ENCODE assay signal across 8 cellular contexts in genomic region chrX:130994671-130995070, GRCh38.
A peak's percentile ranks its signal among the peaks of the same experiment; 100 is the strongest.
DNase-seq lines count a peak whose midpoint lies in the region; ATAC-seq and TF ChIP-seq lines count a peak whose summit lies in the region.

No MANE protein-coding gene starts in this region.

- H3K4me1 ChIP-seq in spleen, result no peaks in the 10 kb centered on the region

- H3K9me3 ChIP-seq in spleen, result no peaks in the 10 kb centered on the region

- no peak for ATAC-seq in GM18858 (IDR thresholded peaks at IDR 0.05; ENCODE audit: unreplicated experiment)

- H3K27me3 ChIP-seq in spleen (replicated peaks in 1 of 7), result peaks cover 0 to 21% (median 0%) of the 10 kb centered on the region in 7 donors

- H3K4me3 ChIP-seq in spleen, result no peak overlapping the region

- 45 to 58% (median 48%) methylated on average over 7 to 8 of the region's 8 CpGs for WGBS in spleen, 5 donors

- intact Hi-C loops in spleen (cut with DNase I; ENCODE audit: low total_unique reads), result no loop called here

- DNase-seq in Ammon's horn (ENCODE audit: low spot score) (peak; percentile 3), GM20000 (ENCODE audit: low spot score) (peak; percentile 5), RPMI8226 (peak; percentile 37), globus pallidus (ENCODE audit: low spot score) (peak; percentile 0), spleen (no peak)
- DNase-seq in effector CD8-positive, alpha-beta T cell (lab: John Stamatoyannopoulos, UW), result no peak
- DNase-seq in activated naive CD4-positive, alpha-beta T cell treated with Interleukin-2 at 50 U/mL for 16 hours, result no peak

- no peaks in the 10 kb centered on the region for H3K36me3 ChIP-seq in spleen

- no peak overlapping the region for H3K27ac ChIP-seq in spleen

- TF ChIP-seq CTCF in GM20000 (IDR thresholded peaks at IDR 0.05; ENCODE audit: extremely low read depth, missing control alignments) (no peak), spleen (IDR thresholded peaks at IDR 0.05 in 8 of 11, conservative IDR thresholded peaks at IDR 0.05 in 3 of 11) (peak in 2 of 11 experiments; percentile 30 to 35)

- TF ChIP-seq POLR2A in spleen (IDR thresholded peaks at IDR 0.05), result no peak

Comparison
In these comparisons a context has a peak if more than half of its experiments do, and no peak if none do; other contexts are left out.
1. DNase-seq: peak in Ammon's horn (single experiment), GM20000 (single experiment), RPMI8226 (single experiment) and globus pallidus (single experiment); none in effector CD8-positive, alpha-beta T cell (single experiment), activated naive CD4-positive, alpha-beta T cell treated with Interleukin-2 at 50 U/mL for 16 hours (single experiment) and spleen (single experiment).